Comparison of ENCODE assay signal across 1 cellular context in the genomic region with DNA sequence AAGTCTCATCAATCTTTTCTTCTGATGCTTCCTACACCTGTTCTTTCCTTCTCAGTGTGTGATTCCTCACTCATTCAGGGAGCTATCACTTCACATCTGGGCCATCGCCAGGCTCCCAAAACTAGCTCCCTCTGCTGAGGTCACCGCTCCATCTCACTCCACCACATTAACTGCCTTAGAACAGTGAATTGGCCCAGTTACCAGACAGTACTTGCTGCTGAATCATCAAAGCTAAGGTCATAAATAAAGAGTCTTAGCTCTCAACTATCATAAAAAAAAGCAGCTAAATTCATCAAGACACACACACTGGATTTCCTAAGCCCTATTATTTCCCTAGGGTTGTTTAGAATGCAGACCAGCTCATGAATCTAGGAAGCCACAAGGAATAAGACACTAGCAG.
TF ChIP-seq lines count a peak whose summit lies in the region.

No MANE protein-coding gene starts in this region.

TF ChIP-seq in IMR-90, 13 proteins besides CTCF, POLR2A, EP300 and RAD21:
- TF ChIP-seq RFX5 (IDR thresholded peaks at IDR 0.05; ENCODE audit: low read depth, low read length) (no peak), CHD1 (IDR thresholded peaks at IDR 0.05; ENCODE audit: low read depth, low read length) (no peak), USF2 (IDR thresholded peaks at IDR 0.05; ENCODE audit: low read depth, low read length) (no peak), CEBPB (IDR thresholded peaks at IDR 0.05; ENCODE audit: low read depth, low read length) (no peak), MAFK (IDR thresholded peaks at IDR 0.05; ENCODE audit: low read depth, low read length) (no peak)
